9 cellular contexts compared by ENCODE assay signal in the genomic region with DNA sequence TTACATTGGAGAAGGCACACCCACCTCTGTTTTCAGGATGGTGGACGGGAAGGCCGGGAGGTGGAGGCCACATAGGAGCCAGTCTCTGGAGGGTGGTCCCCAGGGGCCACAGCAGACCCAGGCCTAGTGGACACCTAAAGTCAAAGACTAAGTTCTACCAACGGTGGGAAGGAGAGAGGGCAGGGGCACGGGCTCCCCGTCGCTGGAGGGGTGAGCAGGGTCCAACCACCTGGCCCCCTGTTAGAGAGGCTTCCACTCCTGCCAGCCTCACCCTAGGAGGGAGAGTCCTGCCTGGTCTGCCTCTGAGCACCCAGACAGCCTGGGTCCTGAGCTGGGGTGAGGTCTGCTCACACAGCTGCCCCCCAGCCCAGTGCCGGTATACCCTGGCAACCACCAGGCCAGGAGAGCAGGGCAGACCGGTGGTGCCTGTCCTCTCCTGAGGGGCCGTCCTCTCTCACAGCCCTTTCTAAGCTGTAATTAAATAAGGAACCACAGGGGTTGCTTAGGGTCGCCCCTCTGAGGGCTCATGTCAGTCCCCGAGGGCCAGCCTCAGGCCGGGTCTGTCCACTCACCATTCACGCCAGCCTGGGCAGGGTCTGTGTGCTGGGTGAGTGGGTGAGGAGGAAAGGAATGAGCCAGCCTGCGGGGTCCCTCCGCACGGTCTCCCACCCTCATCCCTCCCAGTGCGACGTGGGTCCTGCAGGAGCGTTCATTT. TPM values are rescaled to one million over a fixed set of nuclear protein-coding genes. Genes with fewer than 3 reads are reported as not detected.
DNase-seq lines count a peak whose midpoint lies in the region; ATAC-seq and TF ChIP-seq lines count a peak whose summit lies in the region.
"Had no signal": no experiment of that assay in that cellular context is flagged by ENCODE, and none has a peak within 500 bp of the region (broad histone marks: within the 10 kb centered on the region; RNA-seq: fewer than 3 reads in every experiment).

No MANE protein-coding gene starts in this region.

- no peaks in the 10 kb centered on the region for H3K27me3 ChIP-seq in Caco-2 (replicated peaks; ENCODE audit: control insufficient read depth, insufficient read depth, low read length)
- no peaks in the 10 kb centered on the region for H3K27me3 ChIP-seq in Panc1 (ENCODE audit: control insufficient read depth, insufficient read depth, low read length)
- no peaks in the 10 kb centered on the region for H3K27me3 ChIP-seq in effector memory CD4-positive, alpha-beta T cell (replicated peaks; ENCODE audit: control insufficient read depth, insufficient read depth, low read length, poor library complexity, severe bottlenecking)

- intact Hi-C loops in Caco-2 (cut with micrococcal nuclease; ENCODE audit: unreplicated experiment), result no loop called here
- intact Hi-C loops in Panc1 (cut with micrococcal nuclease; ENCODE audit: unreplicated experiment), result no loop called here

- H3K36me3 ChIP-seq in Caco-2 (ENCODE audit: control insufficient read depth, insufficient read depth, low read length), result no peaks in the 10 kb centered on the region
- peaks cover 6% of the 10 kb centered on the region; the same call in 1 of the 2 replicates for H3K36me3 ChIP-seq in Panc1 (ENCODE audit: control insufficient read depth, insufficient read depth, low read length)
- H3K36me3 ChIP-seq in effector memory CD4-positive, alpha-beta T cell (ENCODE audit: control insufficient read depth, insufficient read depth, low read length), result no peaks in the 10 kb centered on the region

- H3K36me3 Mint-ChIP-seq in Caco-2 (ENCODE audit: insufficient read depth, unreplicated experiment), result peaks cover 15% of the 10 kb centered on the region

- peaks cover 13% of the 10 kb centered on the region for H3K4me1 Mint-ChIP-seq in Caco-2 (ENCODE audit: low read depth, unreplicated experiment)

- no peak for DNase-seq in Caco-2
- DNase-seq in Panc1 (ENCODE audit: low read depth, low spot score), result no peak
- no peak for DNase-seq in effector memory CD4-positive, alpha-beta T cell
- no peak for DNase-seq in retinal pigment epithelial cell (ENCODE audit: low read depth)
- DNase-seq in NCI-H82 treated with DMSO at 0.1 percent for 48 hours (lab: John Stamatoyannopoulos, UW; ENCODE audit: unreplicated experiment), result no peak
- no peak for DNase-seq in hypothalamus (lab: John Stamatoyannopoulos, UW)

- H3K27ac Mint-ChIP-seq in Caco-2 (ENCODE audit: unreplicated experiment), result no peak overlapping the region

- peak overlapping the region; percentile 88 for H3K27ac ChIP-seq in Panc1 (ENCODE audit: low read length)
- peak overlapping the region; percentile 26 for H3K27ac ChIP-seq in effector memory CD4-positive, alpha-beta T cell (ENCODE audit: insufficient read depth, low read length, poor library complexity, severe bottlenecking)
- H3K27ac ChIP-seq: SK-N-MC had no signal

- POLR2A ChIA-PET in Caco-2 (lab: Charles Lee), result interaction anchor here (1.1 kb wide), 1 partner anchor 34 kb away, joined by 3 read pairs; no protein-coding TSS in a partner anchor
- POLR2A ChIA-PET in Panc1 (lab: Charles Lee), result interaction anchor here (0.6 kb wide), 1 partner anchor 109 kb away, joined by 18 read pairs; no protein-coding TSS in a partner anchor

- CTCF ChIA-PET in Caco-2 (lab: Charles Lee), result interaction anchor here (0.9 to 1.1 kb wide), 2 partner anchors 17 to 61 kb away, joined by 3 to 5 read pairs; a partner anchor contains a TSS
- CTCF ChIA-PET in Panc1 (lab: Charles Lee), result no interaction called here

- in situ Hi-C loops in Panc1 (cut with HindIII; ENCODE audit: low pct_unique_long_range_greater_than_20kb, low sequenced_read_pairs), result no loop called here

- no peaks in the 10 kb centered on the region for H3K9me3 ChIP-seq in Caco-2
- H3K9me3 ChIP-seq in Panc1 (ENCODE audit: control insufficient read depth, insufficient read depth, low read depth, low read length), result no peaks in the 10 kb centered on the region
- H3K9me3 ChIP-seq in effector memory CD4-positive, alpha-beta T cell (ENCODE audit: control insufficient read depth, low read length), result no peaks in the 10 kb centered on the region

- H3K4me1 ChIP-seq in Caco-2 (peaks cover 28% of the 10 kb centered on the region), Panc1 (ENCODE audit: control insufficient read depth, insufficient read depth, low read length) (peaks cover 64% of the 10 kb centered on the region)
- H3K4me1 ChIP-seq in effector memory CD4-positive, alpha-beta T cell (ENCODE audit: control insufficient read depth, insufficient read depth, low read length, poor library complexity, severe bottlenecking), result peaks cover 86% of the 10 kb centered on the region

- no peak for TF ChIP-seq CTCF in Caco-2 (IDR thresholded peaks at IDR 0.05; ENCODE audit: insufficient read depth in 1 of 2, low read depth in 1 of 2, low read length in 1 of 2, severe bottlenecking in 1 of 2, unreplicated experiment in 1 of 2)
- TF ChIP-seq CTCF in Panc1 (IDR thresholded peaks at IDR 0.05), result no peak
- no peak for TF ChIP-seq CTCF in retinal pigment epithelial cell (conservative IDR thresholded peaks at IDR 0.05; ENCODE audit: low read depth, low read length)

- no peaks in the 10 kb centered on the region for H3K9me3 Mint-ChIP-seq in Caco-2 (ENCODE audit: unreplicated experiment)

- BruUV-seq in Caco-2 (replicated peaks; lab: Mats Ljungman, UMichigan), result no TSS peak
- no TSS peak for BruUV-seq in Panc1 (replicated peaks; lab: Mats Ljungman, UMichigan)

- ATAC-seq in Panc1 (no peak), HG02938 (IDR thresholded peaks at IDR 0.05; ENCODE audit: unreplicated experiment) (no peak), HG03354 (IDR thresholded peaks at IDR 0.05; ENCODE audit: poor library complexity, severe bottlenecking, unreplicated experiment) (no peak)

- H3K4me3 ChIP-seq in Caco-2 (ENCODE audit: low read depth, low read length) (no peak overlapping the region), Panc1 (ENCODE audit: low read depth in 2 of 2, low read length in 2 of 2) (peak overlapping the region; percentile 73 to 78), retinal pigment epithelial cell (ENCODE audit: low read length) (peak overlapping the region; percentile 63)
- peak overlapping the region; percentile 79 for H3K4me3 ChIP-seq in effector memory CD4-positive, alpha-beta T cell (ENCODE audit: insufficient read depth, low read depth, low read length, poor library complexity, severe bottlenecking)

- peak overlapping the region; percentile 77 for H3K4me3 Mint-ChIP-seq in Caco-2 (ENCODE audit: unreplicated experiment)

- no peaks in the 10 kb centered on the region for H3K27me3 Mint-ChIP-seq in Caco-2 (ENCODE audit: insufficient read depth, unreplicated experiment)

RNA-seq across cellular contexts. Expression of a gene that starts 2.3 kb away (rescaled TPM):
- total RNA-seq in Caco-2 (2022) (70.8 TPM in 2 replicates), Panc1 (2021; ENCODE audit: unreplicated experiment) (195 TPM)
- 179 TPM for polyA plus RNA-seq in Panc1 (2012; ENCODE audit: insufficient read length)

RNA-seq across cellular contexts. Expression of a gene that starts 32.3 kb away (rescaled TPM):
- 1.6 and 3.2 TPM in 2 replicates for total RNA-seq in Caco-2 (2022)
- 9.4 TPM for total RNA-seq in Panc1 (2021; ENCODE audit: unreplicated experiment)
- polyA plus RNA-seq in Panc1 (2012; ENCODE audit: insufficient read length), result 15.6 TPM
